In genomic region chr21:41500931-41501381, GRCh38 we compare ENCODE assay signal across 26 cellular contexts. TPM values are rescaled to one million over a fixed set of nuclear protein-coding genes. Genes with fewer than 3 reads are reported as not detected.
DNase-seq lines count a peak whose midpoint lies in the region; TF ChIP-seq lines count a peak whose summit lies in the region.
"Had no signal": no experiment of that assay in that cellular context is flagged by ENCODE, and none has a peak within 500 bp of the region (broad histone marks: within the 10 kb centered on the region; RNA-seq: fewer than 3 reads in every experiment).

No MANE protein-coding gene starts in this region.

- H3K4me1 ChIP-seq in Caco-2: peaks cover 89% of the 10 kb centered on the region
- H3K4me1 ChIP-seq in colonic mucosa: peaks cover 4% of the 10 kb centered on the region
- peaks cover 83% of the 10 kb centered on the region for H3K4me1 ChIP-seq in mucosa of stomach (ENCODE audit: control insufficient read depth, insufficient read depth, low read length)
- no peaks in the 10 kb centered on the region for H3K4me1 ChIP-seq in neural progenitor cell
- H3K4me1 ChIP-seq: SJCRH30 had no signal

- CTCF ChIA-PET in Caco-2 (lab: Charles Lee): no interaction called here

- no peak overlapping the region for H2AFZ ChIP-seq in neural progenitor cell (replicated peaks)
- H2AFZ ChIP-seq: PC-9 had no signal

- TF ChIP-seq CTCF in Caco-2 (IDR thresholded peaks at IDR 0.05; ENCODE audit: insufficient read depth in 1 of 2, low read depth in 1 of 2, low read length in 1 of 2, severe bottlenecking in 1 of 2, unreplicated experiment in 1 of 2) (no peak), colonic mucosa (IDR thresholded peaks at IDR 0.05) (no peak), neural progenitor cell (IDR thresholded peaks at IDR 0.05) (no peak)

- H3K4me1 Mint-ChIP-seq in Caco-2 (ENCODE audit: low read depth, unreplicated experiment) (peaks cover 68% of the 10 kb centered on the region), neural progenitor cell (no peaks in the 10 kb centered on the region)
- no peaks in the 10 kb centered on the region for H3K4me1 Mint-ChIP-seq in activated T-helper 2 cell treated with anti-CD3 and anti-CD28 coated beads, Interferon-gamma antibody, Interleukin-2, Interleukin-4, amounts not matched to agents 10 μg/mL and 5 μg/mL and 100 μg/mL, durations not matched to agents 14 hours and 24 hours and 36 hours (ENCODE audit: low read depth)

- POLR2A ChIA-PET in Caco-2 (lab: Charles Lee): no interaction called here

- no peak overlapping the region for H3K4me3 ChIP-seq in Caco-2 (ENCODE audit: low read depth, low read length)
- no peak overlapping the region for H3K4me3 ChIP-seq in colonic mucosa
- H3K4me3 ChIP-seq in mucosa of stomach (ENCODE audit: low read length): no peak overlapping the region
- no peak overlapping the region for H3K4me3 ChIP-seq in neural progenitor cell
- H3K4me3 ChIP-seq: PC-9, SJCRH30, thoracic aorta had no signal

- no TSS peak for BruUV-seq in Caco-2 (replicated peaks; lab: Mats Ljungman, UMichigan)

- H3F3A ChIP-seq in neural progenitor cell (ENCODE audit: low read depth): no peaks in the 10 kb centered on the region

- H3K79me2 ChIP-seq in neural progenitor cell (ENCODE audit: low read depth): peaks cover 3% of the 10 kb centered on the region

- H4K20me1 ChIP-seq in neural progenitor cell (ENCODE audit: low read depth): peaks cover 3% of the 10 kb centered on the region

- H3K27me3 ChIP-seq in Caco-2 (replicated peaks; ENCODE audit: control insufficient read depth, insufficient read depth, low read length) (no peaks in the 10 kb centered on the region), colonic mucosa (no peaks in the 10 kb centered on the region), mucosa of stomach (ENCODE audit: control insufficient read depth, insufficient read depth, low read length) (no peaks in the 10 kb centered on the region), neural progenitor cell (peaks cover 12% of the 10 kb centered on the region)
- H3K27me3 ChIP-seq: SJCRH30 had no signal

- H3K27me3 Mint-ChIP-seq in Caco-2 (ENCODE audit: insufficient read depth, unreplicated experiment) (no peaks in the 10 kb centered on the region), neural progenitor cell (ENCODE audit: insufficient read depth, low read depth) (peaks cover 14% of the 10 kb centered on the region)
- peaks cover 20% of the 10 kb centered on the region for H3K27me3 Mint-ChIP-seq in activated T-helper 2 cell treated with anti-CD3 and anti-CD28 coated beads, Interferon-gamma antibody, Interleukin-2, Interleukin-4, amounts not matched to agents 10 μg/mL and 5 μg/mL and 100 μg/mL, durations not matched to agents 14 hours and 24 hours and 36 hours (ENCODE audit: low read depth)

- H3K36me3 ChIP-seq in Caco-2 (ENCODE audit: control insufficient read depth, insufficient read depth, low read length) (no peaks in the 10 kb centered on the region), colonic mucosa (no peaks in the 10 kb centered on the region), mucosa of stomach (ENCODE audit: control insufficient read depth, insufficient read depth, low read length) (no peaks in the 10 kb centered on the region), neural progenitor cell (no peaks in the 10 kb centered on the region)
- H3K36me3 ChIP-seq: brain microvascular endothelial cell, SJCRH30, thoracic aorta had no signal

- H3K36me3 Mint-ChIP-seq in Caco-2 (ENCODE audit: insufficient read depth, unreplicated experiment) (peaks cover 49% of the 10 kb centered on the region), neural progenitor cell (no peaks in the 10 kb centered on the region)
- no peaks in the 10 kb centered on the region for H3K36me3 Mint-ChIP-seq in activated T-helper 2 cell treated with anti-CD3 and anti-CD28 coated beads, Interferon-gamma antibody, Interleukin-2, Interleukin-4, amounts not matched to agents 10 μg/mL and 5 μg/mL and 100 μg/mL, durations not matched to agents 14 hours and 24 hours and 36 hours (ENCODE audit: low read depth)
- H3K36me3 Mint-ChIP-seq: CD4-positive, alpha-beta memory T cell; naive thymus-derived CD8-positive, alpha-beta T cell; stimulated activated effector memory CD8-positive, alpha-beta T cell treated with anti-CD3 and anti-CD28 coated beads, Interleukin-12 subunit alpha, Interleukin-12 subunit beta, amount 100 ng/mL, for 72 hours had no signal

- H3K9me3 ChIP-seq in Caco-2 (no peaks in the 10 kb centered on the region), colonic mucosa (no peaks in the 10 kb centered on the region), mucosa of stomach (ENCODE audit: control insufficient read depth, low read length) (no peaks in the 10 kb centered on the region), neural progenitor cell (ENCODE audit: low read depth) (no peaks in the 10 kb centered on the region)
- H3K9me3 ChIP-seq: SJCRH30, thoracic aorta had no signal

- intact Hi-C loops in Caco-2 (cut with micrococcal nuclease; ENCODE audit: unreplicated experiment) (no loop called here), colonic mucosa (cut with DNase I) (no loop called here)
- intact Hi-C loops in activated T-helper 2 cell treated with anti-CD3 and anti-CD28 coated beads, Interferon-gamma antibody, Interleukin-2, Interleukin-4, amounts not matched to agents 10 μg/mL and 5 μg/mL and 100 μg/mL, durations not matched to agents 14 hours and 24 hours and 36 hours (cut with micrococcal nuclease): no loop called here

- H3K9me3 Mint-ChIP-seq in Caco-2 (ENCODE audit: unreplicated experiment): no peaks in the 10 kb centered on the region
- no peaks in the 10 kb centered on the region for H3K9me3 Mint-ChIP-seq in neural progenitor cell
- H3K9me3 Mint-ChIP-seq in activated T-helper 2 cell treated with anti-CD3 and anti-CD28 coated beads, Interferon-gamma antibody, Interleukin-2, Interleukin-4, amounts not matched to agents 10 μg/mL and 5 μg/mL and 100 μg/mL, durations not matched to agents 14 hours and 24 hours and 36 hours: no peaks in the 10 kb centered on the region
- H3K9me3 Mint-ChIP-seq: CD4-positive, alpha-beta memory T cell; naive thymus-derived CD8-positive, alpha-beta T cell; stimulated activated effector memory CD8-positive, alpha-beta T cell treated with anti-CD3 and anti-CD28 coated beads, Interleukin-12 subunit alpha, Interleukin-12 subunit beta, amount 100 ng/mL, for 72 hours had no signal

- H3K4me3 Mint-ChIP-seq in Caco-2 (ENCODE audit: unreplicated experiment) (peak overlapping the region; percentile 10), neural progenitor cell (no peak overlapping the region)
- H3K4me3 Mint-ChIP-seq in activated T-helper 2 cell treated with anti-CD3 and anti-CD28 coated beads, Interferon-gamma antibody, Interleukin-2, Interleukin-4, amounts not matched to agents 10 μg/mL and 5 μg/mL and 100 μg/mL, durations not matched to agents 14 hours and 24 hours and 36 hours (ENCODE audit: low read depth): no peak overlapping the region
- H3K4me3 Mint-ChIP-seq: CD4-positive, alpha-beta memory T cell; naive thymus-derived CD8-positive, alpha-beta T cell; stimulated activated effector memory CD8-positive, alpha-beta T cell treated with anti-CD3 and anti-CD28 coated beads, Interleukin-12 subunit alpha, Interleukin-12 subunit beta, amount 100 ng/mL, for 72 hours had no signal

- H3K9ac ChIP-seq in colonic mucosa (ENCODE audit: low read depth in 2 of 2, low read length in 2 of 2) (peak overlapping the region in 1 of 2 donors; percentile 83), mucosa of stomach (ENCODE audit: low read length) (peak overlapping the region; percentile 28), neural progenitor cell (no peak overlapping the region)

- H3K27ac Mint-ChIP-seq in Caco-2 (ENCODE audit: unreplicated experiment) (peak overlapping the region; percentile 55), neural progenitor cell (no peak overlapping the region)
- no peak overlapping the region for H3K27ac Mint-ChIP-seq in activated T-helper 2 cell treated with anti-CD3 and anti-CD28 coated beads, Interferon-gamma antibody, Interleukin-2, Interleukin-4, amounts not matched to agents 10 μg/mL and 5 μg/mL and 100 μg/mL, durations not matched to agents 14 hours and 24 hours and 36 hours
- H3K27ac Mint-ChIP-seq: CD4-positive, alpha-beta memory T cell; naive thymus-derived CD8-positive, alpha-beta T cell; stimulated activated effector memory CD8-positive, alpha-beta T cell treated with anti-CD3 and anti-CD28 coated beads, Interleukin-12 subunit alpha, Interleukin-12 subunit beta, amount 100 ng/mL, for 72 hours had no signal

- DNase-seq in Caco-2 (peak in 1 of 2 experiments; percentile 18), NCI-H2029 treated with DMSO at 0.1 percent for 48 hours (lab: John Stamatoyannopoulos, UW) (peak; percentile 83), colonic mucosa (peak; percentile 79), germinal center (ENCODE audit: low spot score) (no peak), GDM1 (lab: John Stamatoyannopoulos, UW) (no peak), neural progenitor cell (ENCODE audit: low spot score) (no peak)
- no peak for DNase-seq in activated T-helper 2 cell treated with anti-CD3 and anti-CD28 coated beads, Interferon-gamma antibody, Interleukin-2, Interleukin-4, amounts not matched to agents 10 μg/mL and 5 μg/mL and 100 μg/mL, durations not matched to agents 14 hours and 24 hours and 36 hours (ENCODE audit: low spot score)
- DNase-seq: activated CD4-positive, alpha-beta T cell treated with anti-CD3 and anti-CD28 coated beads, Interleukin-2, amount 50 U/mL, for 1 hour; activated CD8-positive, alpha-beta memory T cell treated with anti-CD3 and anti-CD28 coated beads, Interleukin-2, amount 50 U/mL, for 48 hours; activated effector memory CD4-positive, alpha-beta T cell treated with Interleukin-2 at 50 U/mL for 16 hours; brain microvascular endothelial cell; CD4-positive, alpha-beta memory T cell; cortex of kidney; H7; KG1; naive thymus-derived CD8-positive, alpha-beta T cell; NCI-H2171 treated with DMSO at 0.1 percent for 48 hours; NCI-H82; PC-9; SJCRH30 had no signal

- H3K4me2 ChIP-seq in neural progenitor cell: no peak overlapping the region
- H3K4me2 ChIP-seq: PC-9 had no signal

- H3K27ac ChIP-seq in colonic mucosa: peak overlapping the region; percentile 94
- H3K27ac ChIP-seq in neural progenitor cell: no peak overlapping the region
- H3K27ac ChIP-seq: brain microvascular endothelial cell, PC-9, SJCRH30, thoracic aorta had no signal

RNA-seq across cellular contexts. Expression of gene TMPRSS2, which starts 7.0 kb away (rescaled TPM):
- total RNA-seq in Caco-2 (2022): 71.0 and 74.9 TPM in 2 replicates
- total RNA-seq in colonic mucosa: 100 to 1,000 TPM; 261 to 408 TPM
- 0.99 and 1.5 TPM in 2 replicates for total RNA-seq in neural progenitor cell (ENCODE audit: low replicate concordance)
- not detected in 2 replicates for total RNA-seq in activated T-helper 2 cell treated with anti-CD3 and anti-CD28 coated beads, Interferon-gamma antibody, Interleukin-2, Interleukin-4, amounts not matched to agents 10 μg/mL and 5 μg/mL and 100 μg/mL, durations not matched to agents 14 hours and 24 hours and 36 hours
- total RNA-seq: CD4-positive, alpha-beta memory T cell; endothelial cell of umbilical vein; fibroblast of villous mesenchyme; lung microvascular endothelial cell; naive thymus-derived CD8-positive, alpha-beta T cell; SJCRH30 had no signal

Comparison
In these comparisons a context has a peak if more than half of its experiments do, and no peak if none do; other contexts are left out.
1. DNase-seq: peak in NCI-H2029 treated with DMSO at 0.1 percent for 48 hours (single experiment) and colonic mucosa (single experiment); none in germinal center (single experiment), GDM1 (single experiment), neural progenitor cell (single experiment) and activated T-helper 2 cell treated with anti-CD3 and anti-CD28 coated beads, Interferon-gamma antibody, Interleukin-2, Interleukin-4, amounts not matched to agents 10 μg/mL and 5 μg/mL and 100 μg/mL, durations not matched to agents 14 hours and 24 hours and 36 hours (single experiment).
2. RNA of gene TMPRSS2, which starts 7.0 kb away (total RNA-seq): 261 to 408 TPM in colonic mucosa and 71.0 to 74.9 TPM in Caco-2; 0.99 to 1.5 TPM in neural progenitor cell and not detected in activated T-helper 2 cell treated with anti-CD3 and anti-CD28 coated beads, Interferon-gamma antibody, Interleukin-2, Interleukin-4, amounts not matched to agents 10 μg/mL and 5 μg/mL and 100 μg/mL, durations not matched to agents 14 hours and 24 hours and 36 hours; every median in the first group is over 10 times any median in the second.